9 cellular contexts compared by ENCODE assay signal in genomic region chr12:22627351-22627750, GRCh38. TPM values are rescaled to one million over a fixed set of nuclear protein-coding genes. Genes with fewer than 3 reads are reported as not detected.
DNase-seq lines count a peak whose midpoint lies in the region; ATAC-seq and TF ChIP-seq lines count a peak whose summit lies in the region.
"Had no signal": no experiment of that assay in that cellular context is flagged by ENCODE, and none has a peak within 500 bp of the region (broad histone marks: within the 10 kb centered on the region; RNA-seq: fewer than 3 reads in every experiment).

No MANE protein-coding gene starts in this region.

- peaks cover 0 to 4% (median 0%) of the 10 kb centered on the region in 4 donors for H3K36me3 ChIP-seq in transverse colon

- DNase-seq in activated naive CD4-positive, alpha-beta T cell treated with Interleukin-2 at 50 U/mL for 16 hours: no peak
- no peak for DNase-seq in activated naive CD8-positive, alpha-beta T cell treated with anti-CD3 and anti-CD28 coated beads, Interleukin-2, amount 50 U/mL, for 24 hours
- peak; percentile 8 for DNase-seq in left kidney (ENCODE audit: low read depth, low spot score)
- no peak for DNase-seq in transverse colon
- no peak for DNase-seq in HK-2 (ENCODE audit: unreplicated experiment)
- DNase-seq in T-helper 9 cell: no peak
- DNase-seq in activated CD4-positive, CD25-positive, alpha-beta regulatory T cell treated with anti-CD3 and anti-CD28 coated beads, Interleukin-2, amount 50 U/mL, for 72 hours: no peak

- ATAC-seq in activated naive CD8-positive, alpha-beta T cell treated with anti-CD3 and anti-CD28 coated beads, Interleukin-2, amount 50 U/mL, for 24 hours: no peak
- ATAC-seq: activated CD4-positive, CD25-positive, alpha-beta regulatory T cell treated with anti-CD3 and anti-CD28 coated beads, Interleukin-2, amount 50 U/mL, for 24 hours had no signal

- no peaks in the 10 kb centered on the region for H3K27me3 Mint-ChIP-seq in activated naive CD4-positive, alpha-beta T cell treated with anti-CD3 and anti-CD28 coated beads, Interleukin-2, amount 50 U/mL, for 24 hours
- H3K27me3 Mint-ChIP-seq in activated naive CD8-positive, alpha-beta T cell treated with anti-CD3 and anti-CD28 coated beads, Interleukin-2, amount 50 U/mL, for 24 hours: peaks cover 7% of the 10 kb centered on the region

- intact Hi-C loops in transverse colon (cut with DNase I; ENCODE audit: low total_unique reads): no loop called here

- H3K4me3 ChIP-seq in transverse colon: peak overlapping the region in 3 of 4 donors; percentile 87 to 92 (median 90)

- peaks cover 4% of the 10 kb centered on the region for H3K36me3 Mint-ChIP-seq in activated naive CD4-positive, alpha-beta T cell treated with anti-CD3 and anti-CD28 coated beads, Interleukin-2, amount 50 U/mL, for 24 hours
- peaks cover 14% of the 10 kb centered on the region for H3K36me3 Mint-ChIP-seq in activated naive CD8-positive, alpha-beta T cell treated with anti-CD3 and anti-CD28 coated beads, Interleukin-2, amount 50 U/mL, for 24 hours (ENCODE audit: low read depth)

- H3K27ac Mint-ChIP-seq in activated naive CD4-positive, alpha-beta T cell treated with anti-CD3 and anti-CD28 coated beads, Interleukin-2, amount 50 U/mL, for 24 hours: peak overlapping the region; percentile 61
- H3K27ac Mint-ChIP-seq in activated naive CD8-positive, alpha-beta T cell treated with anti-CD3 and anti-CD28 coated beads, Interleukin-2, amount 50 U/mL, for 24 hours: peak overlapping the region; percentile 92

- H3K9me3 Mint-ChIP-seq in activated naive CD4-positive, alpha-beta T cell treated with anti-CD3 and anti-CD28 coated beads, Interleukin-2, amount 50 U/mL, for 24 hours: no peaks in the 10 kb centered on the region
- no peaks in the 10 kb centered on the region for H3K9me3 Mint-ChIP-seq in activated naive CD8-positive, alpha-beta T cell treated with anti-CD3 and anti-CD28 coated beads, Interleukin-2, amount 50 U/mL, for 24 hours

- H3K27me3 ChIP-seq in transverse colon: no peaks in the 10 kb centered on the region

- peaks cover 58% of the 10 kb centered on the region for H3K4me1 Mint-ChIP-seq in activated naive CD4-positive, alpha-beta T cell treated with anti-CD3 and anti-CD28 coated beads, Interleukin-2, amount 50 U/mL, for 24 hours
- peaks cover 55% of the 10 kb centered on the region for H3K4me1 Mint-ChIP-seq in activated naive CD8-positive, alpha-beta T cell treated with anti-CD3 and anti-CD28 coated beads, Interleukin-2, amount 50 U/mL, for 24 hours

- no peak for TF ChIP-seq POLR2A in transverse colon (IDR thresholded peaks at IDR 0.05)

- TF ChIP-seq CTCF in transverse colon (IDR thresholded peaks at IDR 0.05): no peak

- in situ Hi-C loops in transverse colon (cut with MboI; ENCODE audit: low pct_ligation_motif_present in 1 of 4, low pct_unique_long_range_greater_than_20kb in 1 of 4, low sequenced_read_pairs in 3 of 4): loop anchor here (5.0 to 10.0 kb wide), 2 partner anchors 83 to 85 kb away; partner anchors contain the start of gene C2CD5 (in 4 of the 4)

- H3K4me1 ChIP-seq in transverse colon: peaks cover 11 to 47% (median 23%) of the 10 kb centered on the region in 4 donors

- H3K9me3 ChIP-seq in transverse colon: no peaks in the 10 kb centered on the region

- no peak for TF ChIP-seq EP300 in transverse colon (IDR thresholded peaks at IDR 0.05; ENCODE audit: low read depth)

- H3K27ac ChIP-seq in transverse colon: peak overlapping the region; percentile 96 to 99 (median 98)

- 11 to 31% methylated on average over 3 of the region's 3 CpGs for WGBS in transverse colon (ENCODE audit: low coverage in 1 of 2), 2 donors

- peak overlapping the region; percentile 85 for H3K4me3 Mint-ChIP-seq in activated naive CD4-positive, alpha-beta T cell treated with anti-CD3 and anti-CD28 coated beads, Interleukin-2, amount 50 U/mL, for 24 hours
- peak overlapping the region; percentile 97 for H3K4me3 Mint-ChIP-seq in activated naive CD8-positive, alpha-beta T cell treated with anti-CD3 and anti-CD28 coated beads, Interleukin-2, amount 50 U/mL, for 24 hours

RNA-seq across cellular contexts. Expression of gene ETNK1, which starts 2.4 kb away (rescaled TPM):
- total RNA-seq in transverse colon: 100 to 1,000 TPM in 3 of 4 donors, 10 to 100 TPM in 1; 48.6 to 129 (median 102) TPM
